Comparison of ENCODE assay signal across 12 cellular contexts in genomic region chr16:8924214-8924613, GRCh38. TPM values are rescaled to one million over a fixed set of nuclear protein-coding genes. Genes with fewer than 3 reads are reported as not detected.
DNase-seq lines count a peak whose midpoint lies in the region; ATAC-seq and TF ChIP-seq lines count a peak whose summit lies in the region.
"Had no signal": no experiment of that assay in that cellular context is flagged by ENCODE, and none has a peak within 500 bp of the region (broad histone marks: within the 10 kb centered on the region; RNA-seq: fewer than 3 reads in every experiment).

No MANE protein-coding gene starts in this region.

- H3K27me3 Mint-ChIP-seq in activated naive CD8-positive, alpha-beta T cell treated with anti-CD3 and anti-CD28 coated beads for 36 hours: no peaks in the 10 kb centered on the region

- ATAC-seq in Right ventricle myocardium inferior (peak; percentile 75), upper lobe of right lung (peak; percentile 82)

- H3K4me3 ChIP-seq in right atrium auricular region (no peak overlapping the region), liver (ENCODE audit: low read depth in 1 of 3, low read length in 3 of 3) (no peak overlapping the region), upper lobe of right lung (no peak overlapping the region)
- H3K4me3 ChIP-seq: thoracic aorta had no signal

- H3K4me1 ChIP-seq in right atrium auricular region (peaks cover 0 to 22% of the 10 kb centered on the region in 2 donors), liver (ENCODE audit: control insufficient read depth in 4 of 4, insufficient read depth in 4 of 4, low read length in 3 of 4) (peaks cover 0 to 17% (median 13%) of the 10 kb centered on the region in 4 donors), upper lobe of right lung (peaks cover 14% of the 10 kb centered on the region)

- peak; percentile 55 to 61 for TF ChIP-seq RAD21 in liver (IDR thresholded peaks at IDR 0.05)

- no peak overlapping the region for H3K9ac ChIP-seq in liver (ENCODE audit: low read depth in 1 of 2, low read length in 2 of 2)
- H3K9ac ChIP-seq: parathyroid adenoma had no signal

- TF ChIP-seq CTCF in right atrium auricular region (IDR thresholded peaks at IDR 0.05): no peak
- TF ChIP-seq CTCF in liver (IDR thresholded peaks at IDR 0.05; ENCODE audit: low read depth, low read length, missing input control): no peak
- TF ChIP-seq CTCF in upper lobe of right lung (IDR thresholded peaks at IDR 0.05): no peak

- H3K36me3 Mint-ChIP-seq in activated naive CD8-positive, alpha-beta T cell treated with anti-CD3 and anti-CD28 coated beads for 36 hours: peaks cover 47% of the 10 kb centered on the region

- intact Hi-C loops in Right ventricle myocardium inferior (cut with DNase I): no loop called here
- intact Hi-C loops in upper lobe of right lung (cut with DNase I): no loop called here

- no peak for DNase-seq in Right ventricle myocardium inferior (ENCODE audit: missing footprints)
- DNase-seq in right atrium auricular region (ENCODE audit: low spot score): no peak
- DNase-seq in activated naive CD8-positive, alpha-beta T cell treated with anti-CD3 and anti-CD28 coated beads for 36 hours: no peak
- DNase-seq in upper lobe of right lung: peak; percentile 74
- DNase-seq in SIG-M5 treated with dmso at 0.1 percent for 504 hours (lab: John Stamatoyannopoulos, UW; ENCODE audit: unreplicated experiment): no peak
- no peak for DNase-seq in pons (ENCODE audit: low spot score)
- no peak for DNase-seq in NCI-H1048 (lab: John Stamatoyannopoulos, UW)
- DNase-seq: kidney, NCI-H1930 had no signal

- H3K27ac ChIP-seq in right atrium auricular region (no peak overlapping the region), liver (ENCODE audit: low read depth in 1 of 2, low read length in 2 of 2) (peak overlapping the region; percentile 15 to 59), upper lobe of right lung (no peak overlapping the region)
- H3K27ac ChIP-seq: parathyroid adenoma, thoracic aorta had no signal

- peaks cover 57% of the 10 kb centered on the region for H3K36me3 ChIP-seq in right atrium auricular region
- peaks cover 2 to 44% (median 32%) of the 10 kb centered on the region in 4 donors for H3K36me3 ChIP-seq in liver (ENCODE audit: control insufficient read depth in 4 of 4, insufficient read depth in 3 of 4, low read depth in 1 of 4, low read length in 3 of 4)
- peaks cover 61% of the 10 kb centered on the region for H3K36me3 ChIP-seq in upper lobe of right lung

- no peak overlapping the region for H3K4me3 Mint-ChIP-seq in activated naive CD8-positive, alpha-beta T cell treated with anti-CD3 and anti-CD28 coated beads for 36 hours

- H3K27me3 ChIP-seq in right atrium auricular region (no peaks in the 10 kb centered on the region), liver (ENCODE audit: control insufficient read depth in 4 of 4, insufficient read depth in 4 of 4, low read length in 3 of 4) (no peaks in the 10 kb centered on the region), upper lobe of right lung (no peaks in the 10 kb centered on the region)

- H3K4me1 Mint-ChIP-seq in activated naive CD8-positive, alpha-beta T cell treated with anti-CD3 and anti-CD28 coated beads for 36 hours: peaks cover 58% of the 10 kb centered on the region

- H3K9me3 ChIP-seq in right atrium auricular region (no peaks in the 10 kb centered on the region), liver (ENCODE audit: control insufficient read depth in 4 of 4, low read length in 3 of 4) (no peaks in the 10 kb centered on the region), upper lobe of right lung (no peaks in the 10 kb centered on the region)
- H3K9me3 ChIP-seq: thoracic aorta had no signal

- H3K9me3 Mint-ChIP-seq in activated naive CD8-positive, alpha-beta T cell treated with anti-CD3 and anti-CD28 coated beads for 36 hours: no peaks in the 10 kb centered on the region

- H3K27ac Mint-ChIP-seq in activated naive CD8-positive, alpha-beta T cell treated with anti-CD3 and anti-CD28 coated beads for 36 hours: peak overlapping the region; percentile 75

- WGBS in liver: 17% methylated on average over 4 of the region's 4 CpGs

TF ChIP-seq in liver, 16 proteins besides CTCF, POLR2A, EP300 and RAD21:
- TF ChIP-seq NR2F2 (IDR thresholded peaks at IDR 0.05) (no peak), MAX (IDR thresholded peaks at IDR 0.05) (peak; percentile 76), YY1 (IDR thresholded peaks at IDR 0.05) (no peak), FOXA1 (IDR thresholded peaks at IDR 0.05) (peak; percentile 97), REST (IDR thresholded peaks at IDR 0.05) (peak; percentile 82), JUND (IDR thresholded peaks at IDR 0.05) (peak in 1 of 2 donors; percentile 70), FOXA2 (IDR thresholded peaks at IDR 0.05) (peak; percentile 99), RXRA (IDR thresholded peaks at IDR 0.05) (peak; percentile 59 to 77), TAF1 (conservative IDR thresholded peaks at IDR 0.05) (no peak), EGR1 (IDR thresholded peaks at IDR 0.05; ENCODE audit: low read depth in 2 of 2) (peak; percentile 39 to 50), HNF4A (conservative IDR thresholded peaks at IDR 0.05) (peak; percentile 62 to 72), GABPA (IDR thresholded peaks at IDR 0.05 in 1 of 2, conservative IDR thresholded peaks at IDR 0.05 in 1 of 2) (no peak), SP1 (IDR thresholded peaks at IDR 0.05) (peak; percentile 77), HNF4G (IDR thresholded peaks at IDR 0.05) (peak; percentile 44)
- TF ChIP-seq, protein P1, sequence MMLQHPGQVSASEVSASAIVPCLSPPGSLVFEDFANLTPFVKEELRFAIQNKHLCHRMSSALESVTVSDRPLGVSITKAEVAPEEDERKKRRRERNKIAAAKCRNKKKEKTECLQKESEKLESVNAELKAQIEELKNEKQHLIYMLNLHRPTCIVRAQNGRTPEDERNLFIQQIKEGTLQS (IDR thresholded peaks at IDR 0.05): no peak
- TF ChIP-seq, protein P2, sequence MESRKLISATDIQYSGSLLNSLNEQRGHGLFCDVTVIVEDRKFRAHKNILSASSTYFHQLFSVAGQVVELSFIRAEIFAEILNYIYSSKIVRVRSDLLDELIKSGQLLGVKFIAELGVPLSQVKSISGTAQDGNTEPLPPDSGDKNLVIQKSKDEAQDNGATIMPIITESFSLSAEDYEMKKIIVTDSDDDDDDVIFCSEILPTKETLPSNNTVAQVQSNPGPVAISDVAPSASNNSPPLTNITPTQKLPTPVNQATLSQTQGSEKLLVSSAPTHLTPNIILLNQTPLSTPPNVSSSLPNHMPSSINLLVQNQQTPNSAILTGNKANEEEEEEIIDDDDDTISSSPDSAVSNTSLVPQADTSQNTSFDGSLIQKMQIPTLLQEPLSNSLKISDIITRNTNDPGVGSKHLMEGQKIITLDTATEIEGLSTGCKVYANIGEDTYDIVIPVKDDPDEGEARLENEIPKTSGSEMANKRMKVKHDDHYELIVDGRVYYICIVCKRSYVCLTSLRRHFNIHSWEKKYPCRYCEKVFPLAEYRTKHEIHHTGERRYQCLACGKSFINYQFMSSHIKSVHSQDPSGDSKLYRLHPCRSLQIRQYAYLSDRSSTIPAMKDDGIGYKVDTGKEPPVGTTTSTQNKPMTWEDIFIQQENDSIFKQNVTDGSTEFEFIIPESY (IDR thresholded peaks at IDR 0.05): peak; percentile 68

RNA-seq across cellular contexts. Expression of gene USP7, which starts 39.5 kb away (rescaled TPM):
- total RNA-seq in Right ventricle myocardium inferior (61.6 TPM), right atrium auricular region (10 to 100 TPM; 42.2 to 57.4 TPM), liver (10 to 100 TPM; 56.3 to 85.6 TPM), upper lobe of right lung (87.5 TPM)
- 100 to 1,000 TPM; 167 to 175 TPM for total RNA-seq in activated naive CD8-positive, alpha-beta T cell treated with anti-CD3 and anti-CD28 coated beads for 36 hours
- polyA plus RNA-seq in liver: 10 to 100 TPM; 13.7 to 19.1 TPM

RNA-seq across cellular contexts. Expression of gene LITAFD, which starts 42.1 kb away (rescaled TPM):
- not detected for total RNA-seq in Right ventricle myocardium inferior
- total RNA-seq in right atrium auricular region: not detected
- not detected for total RNA-seq in activated naive CD8-positive, alpha-beta T cell treated with anti-CD3 and anti-CD28 coated beads for 36 hours
- total RNA-seq in liver: not detected
- polyA plus RNA-seq in liver: not detected
- total RNA-seq in upper lobe of right lung: not detected
- total RNA-seq: kidney, thoracic aorta had no signal

RNA-seq across cellular contexts. Expression of gene CARHSP1, which starts 55.4 kb away (rescaled TPM):
- total RNA-seq in Right ventricle myocardium inferior (32.7 TPM), right atrium auricular region (10 to 100 TPM; 28.4 to 84.8 TPM), liver (100 to 1,000 TPM in 1 of 2 donors, 10 to 100 TPM in 1; 81.2 to 162 TPM), upper lobe of right lung (103 TPM)
- 10 to 100 TPM; 65.2 to 66.4 TPM for total RNA-seq in activated naive CD8-positive, alpha-beta T cell treated with anti-CD3 and anti-CD28 coated beads for 36 hours
- 100 to 1,000 TPM in 1 of 2 donors, 10 to 100 TPM in 1; 96.9 to 141 TPM for polyA plus RNA-seq in liver

Comparison
In these comparisons a context has a peak if more than half of its experiments do, and no peak if none do; other contexts are left out.
1. H3K27ac ChIP-seq: peak in liver (2 of 2); none in right atrium auricular region (0 of 2) and upper lobe of right lung (single experiment).